Comparison of ENCODE assay signal across 8 cellular contexts in the genomic region with DNA sequence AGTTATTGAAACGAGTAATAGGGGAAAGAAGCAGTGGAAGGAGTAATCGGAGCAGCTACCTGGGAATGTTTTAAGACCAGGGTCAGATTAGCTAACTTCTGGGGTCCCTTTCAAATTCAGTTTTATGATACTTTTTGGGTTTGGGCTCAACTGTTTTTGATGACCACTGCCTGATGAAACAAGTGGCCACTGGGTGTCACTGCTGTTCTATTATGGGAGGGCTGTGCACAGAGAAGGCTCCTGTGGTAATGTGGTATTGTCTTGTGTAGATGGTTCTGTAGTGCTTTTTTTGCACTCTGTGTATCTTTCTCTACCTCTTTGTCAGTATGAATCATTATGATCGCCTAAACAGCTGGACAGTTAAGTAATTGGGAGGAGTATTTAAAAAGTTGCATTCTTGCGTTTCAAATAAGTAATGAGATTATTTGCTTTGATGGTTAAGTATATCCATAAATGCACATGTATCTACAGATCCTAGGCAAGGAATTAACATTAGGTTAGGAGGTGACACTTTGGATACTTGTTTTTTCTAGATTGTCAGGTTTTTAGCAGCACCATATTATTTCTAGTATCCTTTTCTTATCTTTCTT.
DNase-seq lines count a peak whose midpoint lies in the region; ATAC-seq and TF ChIP-seq lines count a peak whose summit lies in the region.

No MANE protein-coding gene starts in this region.

- H3K36me3 Mint-ChIP-seq in activated CD4-positive, alpha-beta T cell treated with anti-CD3 and anti-CD28 coated beads for 36 hours (ENCODE audit: low read depth): no peaks in the 10 kb centered on the region
- no peaks in the 10 kb centered on the region; the same call in 2 of the 3 replicates for H3K36me3 Mint-ChIP-seq in GM23338 (ENCODE audit: low read depth)

- no peak overlapping the region for H2AFZ ChIP-seq in GM23338

- DNase-seq in activated CD4-positive, alpha-beta T cell treated with anti-CD3 and anti-CD28 coated beads for 36 hours: peak; percentile 79
- no peak for DNase-seq in activated CD4-positive, alpha-beta T cell treated with anti-CD3 and anti-CD28 coated beads for 1 hour
- DNase-seq in GM23338 (ENCODE audit: low spot score) (peak; percentile 74), RKO (ENCODE audit: low spot score) (peak; percentile 53), cerebellum (ENCODE audit: low spot score) (peak; percentile 59), kidney tubule cell (ENCODE audit: low spot score) (peak; percentile 64)
- peak; percentile 7 for DNase-seq in stimulated activated CD8-positive, alpha-beta memory T cell treated with anti-CD3 and anti-CD28 coated beads, Interleukin-4, amount 100 ng/mL, for 24 hours (ENCODE audit: low read depth)

- H3K79me2 ChIP-seq in GM23338 (replicated peaks; ENCODE audit: insufficient read depth): no peaks in the 10 kb centered on the region

- no peaks in the 10 kb centered on the region for H3K27me3 ChIP-seq in GM23338 (ENCODE audit: insufficient read depth)

- H3K9me3 Mint-ChIP-seq in activated CD4-positive, alpha-beta T cell treated with anti-CD3 and anti-CD28 coated beads for 36 hours (ENCODE audit: low read depth): no peaks in the 10 kb centered on the region
- peaks cover 12% of the 10 kb centered on the region for H3K9me3 Mint-ChIP-seq in GM23338

- H3K4me1 Mint-ChIP-seq in activated CD4-positive, alpha-beta T cell treated with anti-CD3 and anti-CD28 coated beads for 36 hours: peaks cover 16% of the 10 kb centered on the region
- peaks cover 26% of the 10 kb centered on the region for H3K4me1 Mint-ChIP-seq in GM23338

- H3K4me3 Mint-ChIP-seq in activated CD4-positive, alpha-beta T cell treated with anti-CD3 and anti-CD28 coated beads for 36 hours: no peak overlapping the region
- no peak overlapping the region for H3K4me3 Mint-ChIP-seq in GM23338

- peaks cover 6% of the 10 kb centered on the region for H3K27me3 Mint-ChIP-seq in activated CD4-positive, alpha-beta T cell treated with anti-CD3 and anti-CD28 coated beads for 36 hours
- H3K27me3 Mint-ChIP-seq in GM23338 (ENCODE audit: insufficient read depth, low read depth, poor library complexity): no peaks in the 10 kb centered on the region

- 0 out of 2 replicates have a peak overlapping the region, but pooled peaks have one; percentile 10 for H3K4me2 ChIP-seq in GM23338

- intact Hi-C loops in activated CD4-positive, alpha-beta T cell treated with anti-CD3 and anti-CD28 coated beads for 36 hours (cut with DNase I, micrococcal nuclease): loop anchor here (1.0 to 5.0 kb wide), 10 partner anchors 44 to 1553 kb away; no protein-coding TSS in a partner anchor

- H3F3A ChIP-seq in GM23338 (replicated peaks; ENCODE audit: low read depth): no peaks in the 10 kb centered on the region

- ATAC-seq in activated CD4-positive, alpha-beta T cell treated with anti-CD3 and anti-CD28 coated beads for 36 hours: peak; percentile 62
- peak; percentile 95 for ATAC-seq in GM23338

- TF ChIP-seq EP300 in Ishikawa (IDR thresholded peaks at IDR 0.05; ENCODE audit: borderline replicate concordance): no peak

- H3K4me1 ChIP-seq in GM23338 (ENCODE audit: insufficient read depth): peaks cover 17% of the 10 kb centered on the region; the same call in 1 of the 2 replicates

- H3K27ac Mint-ChIP-seq in activated CD4-positive, alpha-beta T cell treated with anti-CD3 and anti-CD28 coated beads for 36 hours: no peak overlapping the region
- H3K27ac Mint-ChIP-seq in GM23338: peak overlapping the region; percentile 52

- CTCF ChIA-PET in activated CD4-positive, alpha-beta T cell treated with anti-CD3 and anti-CD28 coated beads for 36 hours (lab: Charles Lee): interaction anchor here (0.5 to 1.5 kb wide), 14 partner anchors 12 to 1269 kb away, joined by 3 to 6 read pairs (median 3); no protein-coding TSS in a partner anchor

- no peaks in the 10 kb centered on the region; the same call in 1 of the 2 replicates for H3K36me3 ChIP-seq in GM23338 (ENCODE audit: insufficient read depth)

- peak; percentile 80 for TF ChIP-seq RAD21 in Ishikawa (IDR thresholded peaks at IDR 0.05; ENCODE audit: low read depth)

- 0 out of 2 replicates have a peak, but pooled peaks cover 4% of the 10 kb centered on the region for H3K9me2 ChIP-seq in GM23338 (ENCODE audit: insufficient read depth)

- POLR2A ChIA-PET in activated CD4-positive, alpha-beta T cell treated with anti-CD3 and anti-CD28 coated beads for 36 hours (lab: Charles Lee): interaction anchor here (1.2 kb wide), 1 partner anchor 19 kb away, joined by 3 read pairs; no protein-coding TSS in a partner anchor

- peak overlapping the region; percentile 35; the same call in 1 of the 2 replicates for H3K27ac ChIP-seq in GM23338 (ENCODE audit: low read depth)

- peak; percentile 91 to 93 for TF ChIP-seq CTCF in GM23338 (conservative IDR thresholded peaks at IDR 0.05; ENCODE audit: low read depth in 2 of 2)

- H4K20me1 ChIP-seq in GM23338 (replicated peaks; ENCODE audit: insufficient read depth): no peaks in the 10 kb centered on the region

- H3K4me3 ChIP-seq in GM23338: no peak overlapping the region

TF ChIP-seq in GM23338, 12 proteins besides CTCF, POLR2A, EP300 and RAD21 (continues in another document):
- TF ChIP-seq, protein P1, sequence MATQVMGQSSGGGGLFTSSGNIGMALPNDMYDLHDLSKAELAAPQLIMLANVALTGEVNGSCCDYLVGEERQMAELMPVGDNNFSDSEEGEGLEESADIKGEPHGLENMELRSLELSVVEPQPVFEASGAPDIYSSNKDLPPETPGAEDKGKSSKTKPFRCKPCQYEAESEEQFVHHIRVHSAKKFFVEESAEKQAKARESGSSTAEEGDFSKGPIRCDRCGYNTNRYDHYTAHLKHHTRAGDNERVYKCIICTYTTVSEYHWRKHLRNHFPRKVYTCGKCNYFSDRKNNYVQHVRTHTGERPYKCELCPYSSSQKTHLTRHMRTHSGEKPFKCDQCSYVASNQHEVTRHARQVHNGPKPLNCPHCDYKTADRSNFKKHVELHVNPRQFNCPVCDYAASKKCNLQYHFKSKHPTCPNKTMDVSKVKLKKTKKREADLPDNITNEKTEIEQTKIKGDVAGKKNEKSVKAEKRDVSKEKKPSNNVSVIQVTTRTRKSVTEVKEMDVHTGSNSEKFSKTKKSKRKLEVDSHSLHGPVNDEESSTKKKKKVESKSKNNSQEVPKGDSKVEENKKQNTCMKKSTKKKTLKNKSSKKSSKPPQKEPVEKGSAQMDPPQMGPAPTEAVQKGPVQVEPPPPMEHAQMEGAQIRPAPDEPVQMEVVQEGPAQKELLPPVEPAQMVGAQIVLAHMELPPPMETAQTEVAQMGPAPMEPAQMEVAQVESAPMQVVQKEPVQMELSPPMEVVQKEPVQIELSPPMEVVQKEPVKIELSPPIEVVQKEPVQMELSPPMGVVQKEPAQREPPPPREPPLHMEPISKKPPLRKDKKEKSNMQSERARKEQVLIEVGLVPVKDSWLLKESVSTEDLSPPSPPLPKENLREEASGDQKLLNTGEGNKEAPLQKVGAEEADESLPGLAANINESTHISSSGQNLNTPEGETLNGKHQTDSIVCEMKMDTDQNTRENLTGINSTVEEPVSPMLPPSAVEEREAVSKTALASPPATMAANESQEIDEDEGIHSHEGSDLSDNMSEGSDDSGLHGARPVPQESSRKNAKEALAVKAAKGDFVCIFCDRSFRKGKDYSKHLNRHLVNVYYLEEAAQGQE (IDR thresholded peaks at IDR 0.05; ENCODE audit: unreplicated experiment): no peak
- TF ChIP-seq EZH2phosphoT487 (IDR thresholded peaks at IDR 0.05; ENCODE audit: unreplicated experiment) (no peak), CREB1 (CRISPR knock-in tag; IDR thresholded peaks at IDR 0.05; ENCODE audit: low read depth) (no peak)

TF ChIP-seq in Ishikawa, 13 proteins besides CTCF, POLR2A, EP300 and RAD21:
- TF ChIP-seq TCF12 (IDR thresholded peaks at IDR 0.05; ENCODE audit: low read depth) (no peak), TEAD4 (IDR thresholded peaks at IDR 0.05) (no peak), TAF1 (IDR thresholded peaks at IDR 0.05; ENCODE audit: low read depth) (no peak)
